ENCODE assay signal across 27 cellular contexts in the genomic region with DNA sequence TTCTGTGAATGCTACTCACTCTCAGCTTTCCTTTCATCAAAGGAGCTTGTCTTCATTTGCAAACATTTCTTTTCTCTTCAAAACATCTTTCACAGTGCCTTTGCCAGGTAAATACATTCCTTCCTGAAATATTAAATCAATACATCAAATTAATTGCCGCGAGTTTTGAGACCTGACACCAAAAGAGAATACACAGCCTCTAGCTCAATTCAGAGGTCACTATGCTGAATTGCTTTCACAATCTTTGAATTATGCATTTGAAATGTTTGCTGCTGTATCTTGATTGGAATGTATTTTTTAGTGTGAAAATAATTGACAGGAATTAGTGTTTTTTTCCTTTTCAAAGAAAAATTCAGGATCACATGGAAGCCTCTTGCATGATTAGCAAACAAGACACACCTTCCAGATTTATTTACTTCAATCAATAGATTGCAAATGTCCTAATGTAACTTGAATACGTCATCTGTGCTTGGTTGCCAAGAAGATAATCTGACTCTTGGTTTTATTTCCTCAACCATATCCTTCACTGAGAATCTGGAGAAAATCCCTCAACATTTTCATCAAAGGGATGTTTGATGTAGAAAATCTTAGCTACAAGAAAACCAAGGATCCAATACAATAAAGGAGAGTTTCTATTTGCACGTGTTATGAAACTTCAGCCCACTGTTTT.
A peak's percentile ranks its signal among the peaks of the same experiment; 100 is the strongest.
DNase-seq lines count a peak whose midpoint lies in the region; ATAC-seq, FAIRE-seq and TF ChIP-seq lines count a peak whose summit lies in the region.
"Had no signal": no experiment of that assay in that cellular context is flagged by ENCODE, and none has a peak within 500 bp of the region (broad histone marks: within the 10 kb centered on the region; RNA-seq: fewer than 3 reads in every experiment).

No MANE protein-coding gene starts in this region.

- CTCF ChIA-PET in SK-N-SH (lab: Yijun Ruan, JAX): interaction anchor here (1.0 to 1.7 kb wide), 3 partner anchors 17 to 85 kb away, joined by 3 to 4 read pairs (median 3); no protein-coding TSS in a partner anchor

- H3K36me3 ChIP-seq in body of pancreas (replicated peaks in 1 of 2; ENCODE audit: insufficient read depth in 1 of 2, low read depth in 2 of 2) (no peaks in the 10 kb centered on the region), small intestine (ENCODE audit: control insufficient read depth in 2 of 2, insufficient read depth in 2 of 2, low read length in 2 of 2) (no peaks in the 10 kb centered on the region), vagina (no peaks in the 10 kb centered on the region), SK-N-SH (replicated peaks in 1 of 2; ENCODE audit: control insufficient read depth in 1 of 2, insufficient read depth in 2 of 2, low read length in 1 of 2) (no peaks in the 10 kb centered on the region), uterus (no peaks in the 10 kb centered on the region)
- H3K36me3 ChIP-seq: BE2C, BLaER1 had no signal

- H3K4me1 ChIP-seq in body of pancreas: peaks cover 12% of the 10 kb centered on the region
- no peaks in the 10 kb centered on the region for H3K4me1 ChIP-seq in small intestine (ENCODE audit: control insufficient read depth in 2 of 2, insufficient read depth in 1 of 2, low read depth in 1 of 2, low read length in 1 of 2)
- H3K4me1 ChIP-seq in vagina: no peaks in the 10 kb centered on the region
- peaks cover 0 to 5% of the 10 kb centered on the region in 2 experiments; a peak in 2 of 4 replicates for H3K4me1 ChIP-seq in SK-N-SH (ENCODE audit: control insufficient read depth in 1 of 2, insufficient read depth in 2 of 2, low read depth in 1 of 2, low read length in 1 of 2)
- H3K4me1 ChIP-seq in uterus: no peaks in the 10 kb centered on the region
- H3K4me1 ChIP-seq: BLaER1 had no signal

- peak overlapping the region in 1 of 4 donors; percentile 9 for H3K27ac ChIP-seq in body of pancreas
- no peak overlapping the region for H3K27ac ChIP-seq in small intestine (ENCODE audit: low read depth in 1 of 2, low read length in 1 of 2)
- H3K27ac ChIP-seq in vagina: no peak overlapping the region
- H3K27ac ChIP-seq in SK-N-SH (ENCODE audit: low read depth in 2 of 2, low read length in 1 of 2): no peak overlapping the region
- H3K27ac ChIP-seq in uterus: no peak overlapping the region
- H3K27ac ChIP-seq: BLaER1 had no signal

- no peaks in the 10 kb centered on the region for H4K20me1 ChIP-seq in SK-N-SH (ENCODE audit: insufficient read depth)
- H4K20me1 ChIP-seq: BLaER1 had no signal

- H3K79me2 ChIP-seq in SK-N-SH (ENCODE audit: insufficient read depth): no peaks in the 10 kb centered on the region

- no peaks in the 10 kb centered on the region for H3F3A ChIP-seq in SK-N-SH (replicated peaks; ENCODE audit: insufficient read depth)

- H3K4me3 ChIP-seq in body of pancreas: no peak overlapping the region
- H3K4me3 ChIP-seq in small intestine (ENCODE audit: low read depth in 1 of 2, low read length in 2 of 2): no peak overlapping the region
- no peak overlapping the region for H3K4me3 ChIP-seq in vagina
- no peak overlapping the region for H3K4me3 ChIP-seq in SK-N-SH (ENCODE audit: low read depth in 2 of 2, low read length in 1 of 2)
- no peak overlapping the region for H3K4me3 ChIP-seq in uterus
- H3K4me3 ChIP-seq: BLaER1, GM12878 had no signal

- peak; percentile 87 for ATAC-seq in body of pancreas
- ATAC-seq: GM12878 had no signal

- H3K9ac ChIP-seq in SK-N-SH: no peak overlapping the region
- H3K9ac ChIP-seq: BLaER1 had no signal

- TF ChIP-seq EP300 in SK-N-SH (IDR thresholded peaks at IDR 0.05; ENCODE audit: borderline replicate concordance in 1 of 2, low read depth in 1 of 2, low read length in 1 of 2): no peak

- H3K9me3 ChIP-seq in body of pancreas (no peaks in the 10 kb centered on the region), small intestine (ENCODE audit: control insufficient read depth, low read depth) (no peaks in the 10 kb centered on the region), vagina (no peaks in the 10 kb centered on the region), SK-N-SH (no peaks in the 10 kb centered on the region), uterus (no peaks in the 10 kb centered on the region)
- H3K9me3 ChIP-seq: BE2C had no signal

- H3K27me3 ChIP-seq in body of pancreas (no peaks in the 10 kb centered on the region), small intestine (ENCODE audit: control insufficient read depth in 2 of 2, insufficient read depth in 2 of 2, low read length in 2 of 2) (no peaks in the 10 kb centered on the region), vagina (no peaks in the 10 kb centered on the region), SK-N-SH (ENCODE audit: insufficient read depth) (no peaks in the 10 kb centered on the region), uterus (no peaks in the 10 kb centered on the region)
- H3K27me3 ChIP-seq: BE2C, BLaER1 had no signal

- 23 to 28% methylated on average over 4 of the region's 4 CpGs for WGBS in body of pancreas, 2 donors
- 50 to 81% (median 58%) methylated on average over 4 of the region's 4 CpGs for WGBS in small intestine, 3 donors
- 64% methylated on average over 4 of the region's 4 CpGs for WGBS in SK-N-SH (ENCODE audit: low lambda C conversion rate)

- TF ChIP-seq POLR2A in body of pancreas (IDR thresholded peaks at IDR 0.05) (no peak), vagina (IDR thresholded peaks at IDR 0.05) (no peak), uterus (IDR thresholded peaks at IDR 0.05) (no peak)

- peak; percentile 21 for FAIRE-seq in islet of Langerhans (lab: Jason Lieb, UNC)
- FAIRE-seq in small intestine (lab: Jason Lieb, UNC): no peak
- FAIRE-seq: A204.1, GM12878, GM19239 had no signal

- POLR2A ChIA-PET in SK-N-SH (lab: Yijun Ruan, JAX): no interaction called here

- H2AFZ ChIP-seq in SK-N-SH (ENCODE audit: low read depth): no peak overlapping the region

- intact Hi-C loops in body of pancreas (cut with DNase I) (no loop called here), vagina (cut with DNase I) (no loop called here), uterus (cut with DNase I; ENCODE audit: low total_unique reads) (no loop called here)

- no peak for TF ChIP-seq RAD21 in SK-N-SH (IDR thresholded peaks at IDR 0.05; ENCODE audit: low read length)

- DNase-seq in body of pancreas (peak in 1 of 4 donors; percentile 19), mucosa of gallbladder (ENCODE audit: low spot score) (peak; percentile 17), small intestine (peak; percentile 16), glomerular visceral epithelial cell (ENCODE audit: extremely low spot score) (no peak), vagina (ENCODE audit: extremely low spot score in 2 of 2) (no peak), SK-N-SH (no peak), uterus (no peak)
- DNase-seq: 8988T; ACHN; BE2C; C1 segment of cervical spinal cord; CD4-positive, alpha-beta memory T cell; CD4-positive, CD25-positive, alpha-beta regulatory T cell; CD8-positive, alpha-beta memory T cell; COR-L47; DMS 273 treated with DMSO at 0.1 percent for 48 hours; DMS153; DMS53; DMS79; DND-41; EL; GDM1 had no signal

- TF ChIP-seq CTCF in body of pancreas (IDR thresholded peaks at IDR 0.05) (no peak), vagina (IDR thresholded peaks at IDR 0.05) (no peak), SK-N-SH (IDR thresholded peaks at IDR 0.05) (no peak), uterus (IDR thresholded peaks at IDR 0.05) (no peak)

- H3K4me2 ChIP-seq in SK-N-SH: no peak overlapping the region
- H3K4me2 ChIP-seq: BLaER1 had no signal

- no peaks in the 10 kb centered on the region for H3K9me2 ChIP-seq in SK-N-SH

TF ChIP-seq in SK-N-SH, 30 proteins besides CTCF, POLR2A, EP300 and RAD21:
- TF ChIP-seq TEAD4 (IDR thresholded peaks at IDR 0.05; ENCODE audit: borderline replicate concordance, insufficient read depth): no peak
- TF ChIP-seq FOXJ3 (CRISPR knock-in tag; IDR thresholded peaks at IDR 0.05): no peak
- TF ChIP-seq GATA2 (CRISPR knock-in tag; IDR thresholded peaks at IDR 0.05): no peak
- no peak for TF ChIP-seq NRF1 (IDR thresholded peaks at IDR 0.05; ENCODE audit: low read depth, low read length)
- no peak for TF ChIP-seq POLR2AphosphoS5 (IDR thresholded peaks at IDR 0.05; ENCODE audit: low read depth, low read length)
- TF ChIP-seq GABPA (IDR thresholded peaks at IDR 0.05; ENCODE audit: low read depth): no peak
- TF ChIP-seq, protein P1, sequence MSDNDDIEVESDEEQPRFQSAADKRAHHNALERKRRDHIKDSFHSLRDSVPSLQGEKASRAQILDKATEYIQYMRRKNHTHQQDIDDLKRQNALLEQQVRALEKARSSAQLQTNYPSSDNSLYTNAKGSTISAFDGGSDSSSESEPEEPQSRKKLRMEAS (IDR thresholded peaks at IDR 0.05; ENCODE audit: low read depth): no peak
- TF ChIP-seq, protein P2, sequence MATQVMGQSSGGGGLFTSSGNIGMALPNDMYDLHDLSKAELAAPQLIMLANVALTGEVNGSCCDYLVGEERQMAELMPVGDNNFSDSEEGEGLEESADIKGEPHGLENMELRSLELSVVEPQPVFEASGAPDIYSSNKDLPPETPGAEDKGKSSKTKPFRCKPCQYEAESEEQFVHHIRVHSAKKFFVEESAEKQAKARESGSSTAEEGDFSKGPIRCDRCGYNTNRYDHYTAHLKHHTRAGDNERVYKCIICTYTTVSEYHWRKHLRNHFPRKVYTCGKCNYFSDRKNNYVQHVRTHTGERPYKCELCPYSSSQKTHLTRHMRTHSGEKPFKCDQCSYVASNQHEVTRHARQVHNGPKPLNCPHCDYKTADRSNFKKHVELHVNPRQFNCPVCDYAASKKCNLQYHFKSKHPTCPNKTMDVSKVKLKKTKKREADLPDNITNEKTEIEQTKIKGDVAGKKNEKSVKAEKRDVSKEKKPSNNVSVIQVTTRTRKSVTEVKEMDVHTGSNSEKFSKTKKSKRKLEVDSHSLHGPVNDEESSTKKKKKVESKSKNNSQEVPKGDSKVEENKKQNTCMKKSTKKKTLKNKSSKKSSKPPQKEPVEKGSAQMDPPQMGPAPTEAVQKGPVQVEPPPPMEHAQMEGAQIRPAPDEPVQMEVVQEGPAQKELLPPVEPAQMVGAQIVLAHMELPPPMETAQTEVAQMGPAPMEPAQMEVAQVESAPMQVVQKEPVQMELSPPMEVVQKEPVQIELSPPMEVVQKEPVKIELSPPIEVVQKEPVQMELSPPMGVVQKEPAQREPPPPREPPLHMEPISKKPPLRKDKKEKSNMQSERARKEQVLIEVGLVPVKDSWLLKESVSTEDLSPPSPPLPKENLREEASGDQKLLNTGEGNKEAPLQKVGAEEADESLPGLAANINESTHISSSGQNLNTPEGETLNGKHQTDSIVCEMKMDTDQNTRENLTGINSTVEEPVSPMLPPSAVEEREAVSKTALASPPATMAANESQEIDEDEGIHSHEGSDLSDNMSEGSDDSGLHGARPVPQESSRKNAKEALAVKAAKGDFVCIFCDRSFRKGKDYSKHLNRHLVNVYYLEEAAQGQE (IDR thresholded peaks at IDR 0.05; ENCODE audit: low read depth, low read length): no peak
- TF ChIP-seq RCOR1 (IDR thresholded peaks at IDR 0.05; ENCODE audit: low read length): no peak
- TF ChIP-seq CHD2 (IDR thresholded peaks at IDR 0.05; ENCODE audit: low read length, partially characterized antibody): no peak
- TF ChIP-seq JUND (IDR thresholded peaks at IDR 0.05): no peak
- TF ChIP-seq FOXM1 (IDR thresholded peaks at IDR 0.05; ENCODE audit: low read depth): no peak
- no peak for TF ChIP-seq EZH2phosphoT487 (IDR thresholded peaks at IDR 0.05; ENCODE audit: borderline replicate concordance, low read depth)
TF ChIP-seq in SK-N-SH: peak in this region for 0.

Comparison
In these comparisons a context has a peak if more than half of its experiments do, and no peak if none do; other contexts are left out.
1. DNase-seq: peak in mucosa of gallbladder (single experiment) and small intestine (single experiment); none in glomerular visceral epithelial cell (single experiment), vagina (0 of 2), SK-N-SH (single experiment) and uterus (0 of 2).